ENCODE assay signal across 25 cellular contexts in the genomic region with DNA sequence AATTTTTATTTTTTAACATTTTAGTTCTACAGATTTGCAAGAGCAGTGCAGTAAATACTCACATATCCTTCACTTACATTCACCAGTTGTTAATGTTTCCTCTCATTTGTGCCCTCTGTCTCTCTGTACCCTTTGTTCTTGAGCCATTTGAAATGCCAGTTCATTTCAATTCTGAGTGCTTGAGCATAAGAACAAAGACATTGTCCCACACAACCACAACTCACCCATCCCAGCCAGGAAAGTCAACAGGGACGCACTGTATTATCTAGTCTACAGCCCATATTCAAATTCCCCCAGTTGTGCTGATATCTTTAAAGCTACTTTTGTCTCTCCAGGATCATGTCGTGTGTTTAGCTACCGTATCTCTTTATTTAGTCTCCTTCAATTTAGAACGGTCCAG.
"Had no signal": no experiment of that assay in that cellular context is flagged by ENCODE, and none has a peak within 500 bp of the region (broad histone marks: within the 10 kb centered on the region; RNA-seq: fewer than 3 reads in every experiment).

No MANE protein-coding gene starts in this region.

- DNase-seq: immature natural killer cell; kidney; left colon; left lung; lower lobe of right lung; mammary epithelial cell; mesendoderm; mucosa of descending colon; naive thymus-derived CD4-positive, alpha-beta T cell; nucleus accumbens; pancreas; psoas muscle; right lobe of liver; stimulated activated CD4-positive, alpha-beta T cell treated with anti-CD3 and anti-CD28 coated beads, Interleukin-1b, Interleukin-23, amount 100 ng/mL, for 48 hours; stimulated activated CD4-positive, alpha-beta T cell treated with anti-CD3 and anti-CD28 coated beads, Interleukin-2, amount 100 ng/mL, for 48 hours; stimulated activated CD4-positive, alpha-beta T cell treated with anti-CD3 and anti-CD28 coated beads, Interleukin-4, amount 100 ng/mL, for 4 hours; stimulated activated CD8-positive, alpha-beta memory T cell treated with anti-CD3 and anti-CD28 coated beads, Interleukin-4, amount 100 ng/mL, for 48 hours; stimulated activated naive CD4-positive, alpha-beta T cell treated with Interleukin-2 at 50 U/mL for 16 hours; stimulated activated naive CD8-positive, alpha-beta T cell treated with anti-CD3 and anti-CD28 coated beads, Interleukin-15, amount 100 ng/mL, for 72 hours; testis; thyroid gland; transverse colon; upper lobe of left lung had no signal

- ATAC-seq: left colon; left lung; lower lobe of right lung; mucosa of descending colon; naive thymus-derived CD4-positive, alpha-beta T cell; natural killer cell treated with Interleukin-12 subunit alpha and Interleukin-12 subunit beta and Interleukin-15 and Interleukin-18, amount 100 ng/mL, for 72 hours; pancreas; psoas muscle; stimulated activated memory B cell treated with anti-CD40 and anti-IgM and Interleukin-4, amounts not matched to agents 10 μg/mL and 1 μg/mL and 100 μg/mL, for 72 hours; stimulated activated naive CD8-positive, alpha-beta T cell treated with anti-CD3 and anti-CD28 coated beads, Interleukin-15, amount 100 ng/mL, for 72 hours had no signal
